In genomic region chr6:87590989-87591388, GRCh38 we compare ENCODE assay signal across 9 cellular contexts. TPM values are rescaled to one million over a fixed set of nuclear protein-coding genes. Genes with fewer than 3 reads are reported as not detected.
DNase-seq lines count a peak whose midpoint lies in the region; ATAC-seq and TF ChIP-seq lines count a peak whose summit lies in the region.
"Had no signal": no experiment of that assay in that cellular context is flagged by ENCODE, and none has a peak within 500 bp of the region (broad histone marks: within the 10 kb centered on the region; RNA-seq: fewer than 3 reads in every experiment).

No MANE protein-coding gene starts in this region.

- peaks cover 14 to 36% (median 18%) of the 10 kb centered on the region in 3 donors for H3K4me1 ChIP-seq in skeletal muscle tissue (ENCODE audit: control insufficient read depth in 3 of 3, insufficient read depth in 3 of 3, low read length in 3 of 3)

- H3K27ac ChIP-seq in WERI-Rb-1: no peak overlapping the region
- no peak overlapping the region for H3K27ac ChIP-seq in skeletal muscle tissue (ENCODE audit: low read depth, low read length)

- H3K9me3 ChIP-seq in WERI-Rb-1 (ENCODE audit: severe bottlenecking): no peaks in the 10 kb centered on the region
- no peaks in the 10 kb centered on the region for H3K9me3 ChIP-seq in skeletal muscle tissue (ENCODE audit: control insufficient read depth in 3 of 3, low read length in 3 of 3)

- H3K36me3 Mint-ChIP-seq in glutamatergic neuron (ENCODE audit: unreplicated experiment): no peaks in the 10 kb centered on the region

- ATAC-seq in GM19023 (IDR thresholded peaks at IDR 0.05; ENCODE audit: unreplicated experiment): no peak

- peak overlapping the region; percentile 91 to 94 (median 92) for H3K9ac ChIP-seq in skeletal muscle tissue (ENCODE audit: low read depth in 1 of 3, low read length in 3 of 3)

- H3K27me3 ChIP-seq in WERI-Rb-1 (ENCODE audit: insufficient read depth, low read depth, severe bottlenecking) (no peaks in the 10 kb centered on the region), skeletal muscle tissue (ENCODE audit: control insufficient read depth in 3 of 3, insufficient read depth in 3 of 3, low read length in 3 of 3) (no peaks in the 10 kb centered on the region)

- H3K4me3 ChIP-seq in HFF-Myc (replicated peaks; ENCODE audit: low read depth, low read length) (peak overlapping the region; percentile 94), WERI-Rb-1 (ENCODE audit: low read depth, low read length) (peak overlapping the region; percentile 99), skeletal muscle tissue (ENCODE audit: low read length in 3 of 3) (peak overlapping the region; percentile 98 to 100 (median 100))

- H3K9me3 Mint-ChIP-seq in glutamatergic neuron (ENCODE audit: unreplicated experiment): peaks cover 2% of the 10 kb centered on the region

- H3K4me3 Mint-ChIP-seq in glutamatergic neuron (ENCODE audit: unreplicated experiment): peak overlapping the region; percentile 99

- H3K27ac Mint-ChIP-seq in glutamatergic neuron (ENCODE audit: unreplicated experiment): no peak overlapping the region

- peaks cover 4% of the 10 kb centered on the region for H3K27me3 Mint-ChIP-seq in glutamatergic neuron (ENCODE audit: unreplicated experiment)

- peaks cover 31% of the 10 kb centered on the region for H3K36me3 ChIP-seq in WERI-Rb-1
- peaks cover 0 to 15% (median 12%) of the 10 kb centered on the region in 3 donors for H3K36me3 ChIP-seq in skeletal muscle tissue (ENCODE audit: control insufficient read depth in 3 of 3, insufficient read depth in 3 of 3, low read length in 3 of 3)

- TF ChIP-seq CTCF in HFF-Myc (IDR thresholded peaks at IDR 0.05; ENCODE audit: low read depth, low read length, missing control alignments): no peak
- TF ChIP-seq CTCF in WERI-Rb-1 (IDR thresholded peaks at IDR 0.05; ENCODE audit: low read depth, low read length): no peak
- no peak for TF ChIP-seq CTCF in glutamatergic neuron (IDR thresholded peaks at IDR 0.05; ENCODE audit: partially characterized antibody, unreplicated experiment)

- DNase-seq in HFF-Myc (ENCODE audit: extremely low read depth, low read depth) (no peak), WERI-Rb-1 (no peak), glutamatergic neuron (no peak), DMS153 treated with DMSO at 0.1 percent for 48 hours (lab: John Stamatoyannopoulos, UW; ENCODE audit: unreplicated experiment) (no peak), D341Med (ENCODE audit: low spot score) (no peak), RPMI8226 (no peak)
- DNase-seq: GOT3 had no signal

- peaks cover 14% of the 10 kb centered on the region for H3K4me1 Mint-ChIP-seq in glutamatergic neuron (ENCODE audit: low read depth, unreplicated experiment)

RNA-seq across cellular contexts. Expression of gene ORC3, which starts 1.1 kb away (rescaled TPM):
- 20.1 TPM for total RNA-seq in glutamatergic neuron (ENCODE audit: unreplicated experiment)
- 21.4 TPM for total RNA-seq in skeletal muscle tissue

RNA-seq across cellular contexts. Expression of gene RARS2, which starts 1.2 kb away (rescaled TPM):
- total RNA-seq in glutamatergic neuron (ENCODE audit: unreplicated experiment) (42.0 TPM), skeletal muscle tissue (31.8 TPM)
